ENCODE assay signal across 21 cellular contexts in genomic region chr2:25398534-25398933, GRCh38.
"Had no signal": no experiment of that assay in that cellular context is flagged by ENCODE, and none has a peak within 500 bp of the region (broad histone marks: within the 10 kb centered on the region; RNA-seq: fewer than 3 reads in every experiment).

No MANE protein-coding gene starts in this region.

- ATAC-seq: activated T-helper 17 cell treated with anti-CD3 and anti-CD28 coated beads, Interleukin-2, amount 50 U/mL, for 72 hours; PC-3; SK-N-SH treated with all-trans-retinoic acid at 6 μM for 48 hours had no signal

- H3K4me3 ChIP-seq: SJSA1 had no signal

- DNase-seq: activated CD4-positive, alpha-beta memory T cell treated with anti-CD3 and anti-CD28 coated beads, Interleukin-2, amount 10 ng/mL, durations not matched to agents 7 days and 5 days; activated CD4-positive, alpha-beta T cell treated with anti-CD3 and anti-CD28 coated beads for 1 hour; activated CD4-positive, alpha-beta T cell treated with anti-CD3 and anti-CD28 coated beads, Interleukin-2, amount 10 ng/mL, durations not matched to agents 7 days and 5 days; activated gamma-delta T cell; activated naive CD4-positive, alpha-beta T cell treated with anti-CD3 and anti-CD28 coated beads for 36 hours; activated T-cell treated with anti-CD3 and anti-CD28 coated beads, Interleukin-2, amount 50 U/mL, for 48 hours; brain microvascular endothelial cell; KG1; NCI-H1048; NCI-H146; NCI-H1930; NCI-H510A treated with DMSO at 0.1 percent for 48 hours; NK-92 treated with Interleukin-12 subunit alpha and Interleukin-12 subunit beta, amount 100 ng/mL, for 24 hours; PC-3; SHP77; SW 1271 had no signal

- H3K27me3 ChIP-seq: brain microvascular endothelial cell, SJSA1 had no signal

- H3K27ac ChIP-seq: brain microvascular endothelial cell, SJSA1 had no signal

- FAIRE-seq: colon, RCC 7860 had no signal

- H3K9me3 ChIP-seq: SJSA1 had no signal

- H3K36me3 ChIP-seq: brain microvascular endothelial cell, SJSA1 had no signal

- H3K4me1 ChIP-seq: SJSA1 had no signal
